Comparison of ENCODE assay signal across 7 cellular contexts in the genomic region with DNA sequence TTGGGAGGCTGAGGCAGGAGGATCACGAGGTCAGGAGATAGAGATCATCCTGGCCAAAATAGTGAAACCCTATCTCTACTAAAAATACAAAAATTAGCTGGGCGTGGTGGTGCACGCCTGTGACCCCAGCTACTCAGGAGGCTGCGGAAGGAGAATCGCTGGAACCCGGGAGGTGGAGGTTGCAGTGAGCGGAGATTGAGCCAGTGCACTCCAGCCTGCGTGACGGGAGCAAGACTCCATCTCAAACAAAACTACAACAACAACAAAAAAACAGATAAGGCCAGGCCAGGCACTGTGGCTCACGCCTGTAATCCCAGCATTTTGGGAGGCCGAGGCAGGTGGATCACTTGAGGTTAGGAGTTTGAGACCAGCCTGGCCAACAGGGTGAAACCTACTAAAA. TPM values are rescaled to one million over a fixed set of nuclear protein-coding genes. Genes with fewer than 3 reads are reported as not detected.
"Had no signal": no experiment of that assay in that cellular context is flagged by ENCODE, and none has a peak within 500 bp of the region (broad histone marks: within the 10 kb centered on the region; RNA-seq: fewer than 3 reads in every experiment).

No MANE protein-coding gene starts in this region.

RNA-seq across cellular contexts. Expression of gene RNU11, which starts 3.0 kb away (rescaled TPM):
- total RNA-seq: K562, M059J, PC-3, Peyer's patch, Right ventricle myocardium inferior, SJCRH30, SK-MEL-5 had no signal
- polyA plus RNA-seq: K562 had no signal

RNA-seq across cellular contexts. Expression of gene RAB42, which starts 53.3 kb away (rescaled TPM):
- total RNA-seq: SJCRH30, SK-MEL-5 had no signal
